ENCODE assay signal across 25 cellular contexts in the genomic region with DNA sequence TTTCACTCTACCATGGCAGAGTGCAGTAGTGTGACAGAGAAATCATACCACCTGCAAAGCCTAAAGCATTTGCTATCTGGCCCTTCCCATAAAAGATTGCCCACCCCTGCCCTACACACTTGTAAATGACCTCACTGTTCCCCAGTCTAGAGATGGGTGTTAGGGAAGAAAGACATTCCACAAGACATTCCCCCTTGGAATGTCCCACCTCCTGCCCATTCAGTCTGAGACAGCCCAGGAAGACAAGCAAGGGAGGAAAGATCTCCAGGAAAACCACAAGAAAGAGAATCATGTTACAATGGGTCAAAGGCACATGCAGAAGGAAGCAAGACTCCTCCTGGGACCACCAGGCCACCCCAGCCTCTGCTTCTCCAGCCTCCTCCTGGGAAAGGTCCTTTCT.
"Had no signal": no experiment of that assay in that cellular context is flagged by ENCODE, and none has a peak within 500 bp of the region (broad histone marks: within the 10 kb centered on the region; RNA-seq: fewer than 3 reads in every experiment).

No MANE protein-coding gene starts in this region.

- DNase-seq: effector CD4-positive, alpha-beta T cell; gastrocnemius medialis; hippocampal formation; immature natural killer cell; left ventricle myocardium superior; lower lobe of right lung; naive B cell; nucleus accumbens; stimulated activated CD4-positive, alpha-beta T cell treated with anti-CD3 and anti-CD28 coated beads, Interleukin-12 subunit alpha, Interleukin-12 subunit beta, amount 100 ng/mL, for 4 hours; stimulated activated CD4-positive, alpha-beta T cell treated with anti-CD3 and anti-CD28 coated beads, Interleukin-1b, Interleukin-23, amount 100 ng/mL, for 48 hours; stimulated activated CD4-positive, alpha-beta T cell treated with anti-CD3 and anti-CD28 coated beads, Interleukin-4, amount 100 ng/mL, for 1 hour; stimulated activated CD8-positive, alpha-beta memory T cell treated with anti-CD3 and anti-CD28 coated beads, Interleukin-4, amount 100 ng/mL, for 48 hours; stimulated activated naive CD4-positive, alpha-beta T cell; stimulated activated naive CD8-positive, alpha-beta T cell treated with anti-CD3 and anti-CD28 coated beads, Interleukin-15, amount 100 ng/mL, for 72 hours; transverse colon; upper lobe of right lung; uterus had no signal

- H3K4me2 ChIP-seq: smooth muscle cell had no signal

- H3K36me3 Mint-ChIP-seq: naive B cell; natural killer cell treated with Interleukin-12 subunit alpha and Interleukin-12 subunit beta and Interleukin-15 and Interleukin-18, amount 100 ng/mL, for 72 hours had no signal

- H3K27me3 ChIP-seq: dorsolateral prefrontal cortex, gastrocnemius medialis, right atrium auricular region, upper lobe of right lung, uterus had no signal

- H3K36me3 ChIP-seq: gastrocnemius medialis, lower lobe of right lung, prostate gland, right atrium auricular region, suprapubic skin, transverse colon, upper lobe of right lung, uterus had no signal

- H3K4me3 ChIP-seq: dorsolateral prefrontal cortex, gastrocnemius medialis, lower lobe of right lung, prostate gland, right atrium auricular region, smooth muscle cell, suprapubic skin, transverse colon, upper lobe of right lung, uterus had no signal

- H3K9me3 Mint-ChIP-seq: natural killer cell treated with Interleukin-12 subunit alpha and Interleukin-12 subunit beta and Interleukin-15 and Interleukin-18, amount 100 ng/mL, for 72 hours; neural crest cell; stimulated activated naive CD8-positive, alpha-beta T cell treated with anti-CD3 and anti-CD28 coated beads, Interleukin-15, amount 100 ng/mL, for 72 hours had no signal

- H3K4me1 Mint-ChIP-seq: immature natural killer cell; naive B cell; stimulated activated naive CD8-positive, alpha-beta T cell treated with anti-CD3 and anti-CD28 coated beads, Interleukin-15, amount 100 ng/mL, for 72 hours had no signal

- H3K4me1 ChIP-seq: gastrocnemius medialis, lower lobe of right lung, prostate gland, transverse colon, upper lobe of right lung, uterus had no signal

- H3K9me3 ChIP-seq: gastrocnemius medialis, lower lobe of right lung, prostate gland, right atrium auricular region, suprapubic skin, transverse colon, upper lobe of right lung, uterus had no signal

- H3K27ac Mint-ChIP-seq: immature natural killer cell; naive B cell; natural killer cell treated with Interleukin-12 subunit alpha and Interleukin-12 subunit beta and Interleukin-15 and Interleukin-18, amount 100 ng/mL, for 72 hours; stimulated activated naive CD8-positive, alpha-beta T cell treated with anti-CD3 and anti-CD28 coated beads, Interleukin-15, amount 100 ng/mL, for 72 hours had no signal

- H3K4me3 Mint-ChIP-seq: immature natural killer cell; naive B cell; natural killer cell treated with Interleukin-12 subunit alpha and Interleukin-12 subunit beta and Interleukin-15 and Interleukin-18, amount 100 ng/mL, for 72 hours; neural crest cell; stimulated activated naive CD8-positive, alpha-beta T cell treated with anti-CD3 and anti-CD28 coated beads, Interleukin-15, amount 100 ng/mL, for 72 hours had no signal

- H3K27ac ChIP-seq: dorsolateral prefrontal cortex, epithelial cell of prostate, gastrocnemius medialis, lower lobe of right lung, prostate gland, right atrium auricular region, suprapubic skin, transverse colon, upper lobe of right lung, uterus had no signal
